11 cellular contexts compared by ENCODE assay signal in genomic region chr2:162656516-162656915, GRCh38.
"Had no signal": no experiment of that assay in that cellular context is flagged by ENCODE, and none has a peak within 500 bp of the region (broad histone marks: within the 10 kb centered on the region; RNA-seq: fewer than 3 reads in every experiment).

No MANE protein-coding gene starts in this region.

- H3K36me3 ChIP-seq: HAP-1 had no signal

- H3K9me3 ChIP-seq: HAP-1 had no signal

- DNase-seq: GM23248, GOT3, H7, H9, HCEC 1CT, HFFc6 had no signal

- H3K4me1 ChIP-seq: HAP-1 had no signal

- H3K4me2 ChIP-seq: GM23338 had no signal

- ATAC-seq: GM23338, HCT116 had no signal

- H3K9ac ChIP-seq: GM23248 had no signal

- FAIRE-seq: H1, H54 had no signal

- H3K4me3 ChIP-seq: GM23248, GM23338, HAP-1 had no signal

- H2AFZ ChIP-seq: GM23248, GM23338 had no signal

- H3K27ac ChIP-seq: GM23248 had no signal
